In the genomic region with DNA sequence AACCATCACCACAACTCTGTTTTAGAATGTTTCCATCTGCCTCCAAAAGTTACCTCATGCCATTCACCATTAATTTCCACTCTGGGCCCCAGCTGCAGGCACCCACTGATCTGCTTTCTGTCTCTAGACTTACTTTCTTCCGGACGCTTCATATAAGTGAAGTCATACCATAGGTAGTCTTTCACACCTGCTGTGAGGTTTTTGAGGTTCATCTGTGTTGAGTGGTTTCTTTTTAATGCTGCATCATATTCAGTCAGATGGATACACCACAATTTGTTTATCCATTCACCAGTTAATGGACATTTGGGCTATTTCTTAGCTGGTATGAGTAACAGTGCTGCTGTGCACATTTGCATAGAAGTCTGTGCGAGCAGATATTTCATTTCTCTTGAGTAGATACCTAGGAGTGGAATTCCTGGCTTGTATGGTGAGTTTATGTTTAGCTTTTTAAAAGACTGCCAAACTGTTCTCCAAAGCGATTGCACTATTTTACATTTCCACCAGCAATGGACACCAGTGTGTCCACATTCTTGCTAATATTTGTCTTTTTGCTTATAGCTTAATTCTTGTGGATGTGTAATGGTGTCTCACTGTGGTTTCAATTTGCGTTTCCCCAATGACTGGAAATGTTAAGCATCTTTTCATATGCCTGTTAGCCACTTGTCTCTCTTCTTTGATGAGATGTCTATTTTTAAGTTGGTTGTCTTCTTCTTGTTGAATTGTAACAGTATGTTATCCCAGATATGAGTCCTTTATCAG, we compare ENCODE assay signal across 1 cellular context.
TF ChIP-seq lines count a peak whose summit lies in the region.

No MANE protein-coding gene starts in this region.

TF ChIP-seq in GM12878, 131 proteins besides CTCF, POLR2A, EP300 and RAD21:
- TF ChIP-seq TCF12 (IDR thresholded peaks at IDR 0.05; ENCODE audit: low read depth, low read length) (peak; percentile 63; the same call in 1 of the 2 replicates), EED (IDR thresholded peaks at IDR 0.05; ENCODE audit: low read depth) (peak; percentile 43; the same call in 1 of the 2 replicates), TCF3 (IDR thresholded peaks at IDR 0.05; ENCODE audit: borderline replicate concordance, insufficient read depth, low read depth, low read length) (no peak), PML (IDR thresholded peaks at IDR 0.05; ENCODE audit: low read length) (peak; percentile 52; the same call in 1 of the 2 replicates), IKZF2 (IDR thresholded peaks at IDR 0.05) (0 out of 4 replicates have a peak, but pooled peaks of 1 of the 2 experiments have one; percentile 18), MTA3 (IDR thresholded peaks at IDR 0.05; ENCODE audit: borderline replicate concordance, low read length) (0 out of 2 replicates have a peak, but pooled peaks have one; percentile 33), NFIC (IDR thresholded peaks at IDR 0.05; ENCODE audit: low read depth, low read length) (peak; percentile 73), CBFB (IDR thresholded peaks at IDR 0.05; ENCODE audit: low read depth) (peak; percentile 81; the same call in 1 of the 2 replicates), NRF1 (conservative IDR thresholded peaks at IDR 0.05; ENCODE audit: low read depth, low read length) (no peak), ATF7 (IDR thresholded peaks at IDR 0.05; ENCODE audit: low read depth) (peak; percentile 66), NFYA (IDR thresholded peaks at IDR 0.05; ENCODE audit: borderline replicate concordance, low read depth, low read length) (no peak), ZNF217 (IDR thresholded peaks at IDR 0.05) (no peak), WRNIP1 (IDR thresholded peaks at IDR 0.05; ENCODE audit: borderline replicate concordance, low read depth, low read length) (no peak), POU2F2 (IDR thresholded peaks at IDR 0.05; ENCODE audit: borderline replicate concordance, low read depth, low read length) (peak; percentile 64; the same call in 1 of the 3 replicates), JUND (IDR thresholded peaks at IDR 0.05; ENCODE audit: low read depth, low read length) (no peak), FOXM1 (IDR thresholded peaks at IDR 0.05; ENCODE audit: low read depth, low read length) (peak; percentile 45; the same call in 1 of the 2 replicates), ETV6 (conservative IDR thresholded peaks at IDR 0.05 in 1 of 2, IDR thresholded peaks at IDR 0.05 in 1 of 2; ENCODE audit: borderline replicate concordance in 1 of 2, low read depth in 1 of 2) (0 out of 4 replicates have a peak, but pooled peaks of 1 of the 2 experiments have one; percentile 14), PAX5 (IDR thresholded peaks at IDR 0.05; ENCODE audit: borderline replicate concordance, low read depth, low read length) (no peak), CEBPB (IDR thresholded peaks at IDR 0.05; ENCODE audit: borderline replicate concordance in 1 of 2, low read depth in 2 of 2, low read length in 2 of 2) (0 out of 4 replicates have a peak, but pooled peaks of 1 of the 2 experiments have one; percentile 12), YBX1 (IDR thresholded peaks at IDR 0.05) (no peak), JUNB (IDR thresholded peaks at IDR 0.05) (peak; percentile 34), RUNX3 (IDR thresholded peaks at IDR 0.05; ENCODE audit: low read length) (peak; percentile 95), CREB1 (IDR thresholded peaks at IDR 0.05; ENCODE audit: low read depth) (peak; percentile 42; the same call in 1 of the 2 replicates)
- TF ChIP-seq, protein P1, sequence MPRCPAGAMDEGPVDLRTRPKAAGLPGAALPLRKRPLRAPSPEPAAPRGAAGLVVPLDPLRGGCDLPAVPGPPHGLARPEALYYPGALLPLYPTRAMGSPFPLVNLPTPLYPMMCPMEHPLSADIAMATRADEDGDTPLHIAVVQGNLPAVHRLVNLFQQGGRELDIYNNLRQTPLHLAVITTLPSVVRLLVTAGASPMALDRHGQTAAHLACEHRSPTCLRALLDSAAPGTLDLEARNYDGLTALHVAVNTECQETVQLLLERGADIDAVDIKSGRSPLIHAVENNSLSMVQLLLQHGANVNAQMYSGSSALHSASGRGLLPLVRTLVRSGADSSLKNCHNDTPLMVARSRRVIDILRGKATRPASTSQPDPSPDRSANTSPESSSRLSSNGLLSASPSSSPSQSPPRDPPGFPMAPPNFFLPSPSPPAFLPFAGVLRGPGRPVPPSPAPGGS (IDR thresholded peaks at IDR 0.05; ENCODE audit: borderline replicate concordance, insufficient read depth, low read depth, low read length, poor library complexity, severe bottlenecking) = peak; percentile 80
- TF ChIP-seq, protein P2, sequence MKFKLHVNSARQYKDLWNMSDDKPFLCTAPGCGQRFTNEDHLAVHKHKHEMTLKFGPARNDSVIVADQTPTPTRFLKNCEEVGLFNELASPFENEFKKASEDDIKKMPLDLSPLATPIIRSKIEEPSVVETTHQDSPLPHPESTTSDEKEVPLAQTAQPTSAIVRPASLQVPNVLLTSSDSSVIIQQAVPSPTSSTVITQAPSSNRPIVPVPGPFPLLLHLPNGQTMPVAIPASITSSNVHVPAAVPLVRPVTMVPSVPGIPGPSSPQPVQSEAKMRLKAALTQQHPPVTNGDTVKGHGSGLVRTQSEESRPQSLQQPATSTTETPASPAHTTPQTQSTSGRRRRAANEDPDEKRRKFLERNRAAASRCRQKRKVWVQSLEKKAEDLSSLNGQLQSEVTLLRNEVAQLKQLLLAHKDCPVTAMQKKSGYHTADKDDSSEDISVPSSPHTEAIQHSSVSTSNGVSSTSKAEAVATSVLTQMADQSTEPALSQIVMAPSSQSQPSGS (IDR thresholded peaks at IDR 0.05; ENCODE audit: low read length) = peak; percentile 69
